Comparison of ENCODE assay signal across 3 cellular contexts in genomic region chr22:23979560-23980240, GRCh38. TPM values are rescaled to one million over a fixed set of nuclear protein-coding genes. Genes with fewer than 3 reads are reported as not detected.
"Had no signal": no experiment of that assay in that cellular context is flagged by ENCODE, and none has a peak within 500 bp of the region (broad histone marks: within the 10 kb centered on the region; RNA-seq: fewer than 3 reads in every experiment).

GSTT2 (plus strand) TSS chr22:23980134.

RNA-seq across cellular contexts. Expression of gene GSTT2, which starts in this region (rescaled TPM):
- total RNA-seq: activated CD4-positive, alpha-beta T cell treated with anti-CD3 and anti-CD28 coated beads, Interleukin-2, amount 10 ng/mL, durations not matched to agents 7 days and 5 days; naive thymus-derived CD4-positive, alpha-beta T cell; thoracic aorta had no signal
- polyA plus RNA-seq: naive thymus-derived CD4-positive, alpha-beta T cell had no signal
